ENCODE assay signal across 8 cellular contexts in genomic region chr22:39170825-39171622, GRCh38. TPM values are rescaled to one million over a fixed set of nuclear protein-coding genes. Genes with fewer than 3 reads are reported as not detected.
DNase-seq lines count a peak whose midpoint lies in the region; ATAC-seq and TF ChIP-seq lines count a peak whose summit lies in the region.

No MANE protein-coding gene starts in this region.

- no peaks in the 10 kb centered on the region for H3K9me3 Mint-ChIP-seq in activated naive CD4-positive, alpha-beta T cell treated with anti-CD3 and anti-CD28 coated beads, Interleukin-2, amount 10 ng/mL, durations not matched to agents 7 days and 5 days

- 26% methylated on average over 28 of the region's 28 CpGs for WGBS in prostate gland

- no peak overlapping the region for H3K27ac ChIP-seq in prostate gland
- no peak overlapping the region for H3K27ac ChIP-seq in upper lobe of right lung

- no peaks in the 10 kb centered on the region for H3K36me3 Mint-ChIP-seq in activated naive CD4-positive, alpha-beta T cell treated with anti-CD3 and anti-CD28 coated beads, Interleukin-2, amount 10 ng/mL, durations not matched to agents 7 days and 5 days

- H3K9me3 ChIP-seq in prostate gland (no peaks in the 10 kb centered on the region), upper lobe of right lung (no peaks in the 10 kb centered on the region)

- intact Hi-C loops in head of caudate nucleus (cut with DNase I) (loop anchor here (5.0 kb wide), 2 partner anchors 146 to 356 kb away; partner anchors contain the start of gene RPL3), prostate gland (cut with DNase I) (loop anchor here (1.0 kb wide), 1 partner anchor 140 kb away; no protein-coding TSS in a partner anchor), upper lobe of right lung (cut with DNase I) (loop anchor here (5.0 kb wide), 1 partner anchor 146 kb away; the partner anchor contains the start of gene RPL3)

- CTCF ChIA-PET in activated naive CD4-positive, alpha-beta T cell treated with anti-CD3 and anti-CD28 coated beads, Interleukin-2, amount 10 ng/mL, durations not matched to agents 7 days and 5 days (lab: Charles Lee) = interaction anchor here (0.6 to 7.7 kb wide), 25 partner anchors 9 to 358 kb away, joined by 3 to 134 read pairs (median 6); partner anchors contain the start of genes PDGFB and RPL3

- no peaks in the 10 kb centered on the region for H3K36me3 ChIP-seq in prostate gland
- H3K36me3 ChIP-seq in upper lobe of right lung = no peaks in the 10 kb centered on the region

- DNase-seq in AG08395 (ENCODE audit: low spot score) = peak; percentile 79
- DNase-seq in SKM-1 (lab: John Stamatoyannopoulos, UW; ENCODE audit: unreplicated experiment) = peak; percentile 46
- peak; percentile 88 for DNase-seq in activated naive CD4-positive, alpha-beta T cell treated with anti-CD3 and anti-CD28 coated beads, Interleukin-2, amount 10 ng/mL, durations not matched to agents 7 days and 5 days
- DNase-seq in head of caudate nucleus = peak; percentile 64 to 96 (median 89)
- peak; percentile 80 for DNase-seq in prostate gland (ENCODE audit: low spot score)
- DNase-seq in upper lobe of right lung = peak; percentile 92

- no peak for TF ChIP-seq POLR2A in prostate gland (IDR thresholded peaks at IDR 0.05)

- H3K4me3 Mint-ChIP-seq in activated naive CD4-positive, alpha-beta T cell treated with anti-CD3 and anti-CD28 coated beads, Interleukin-2, amount 10 ng/mL, durations not matched to agents 7 days and 5 days = peak overlapping the region; percentile 18

- TF ChIP-seq CTCF in LNCAP (IDR thresholded peaks at IDR 0.05) (peak; percentile 92), prostate gland (IDR thresholded peaks at IDR 0.05) (peak; percentile 92 to 99 (median 98)), upper lobe of right lung (IDR thresholded peaks at IDR 0.05) (peak; percentile 98)

- H3K27me3 ChIP-seq in prostate gland (replicated peaks; ENCODE audit: insufficient read depth) = no peaks in the 10 kb centered on the region
- H3K27me3 ChIP-seq in upper lobe of right lung = no peaks in the 10 kb centered on the region

- H3K4me1 ChIP-seq in prostate gland (replicated peaks) (peaks cover 23% of the 10 kb centered on the region), upper lobe of right lung (peaks cover 40% of the 10 kb centered on the region)

- peaks cover 44% of the 10 kb centered on the region for H3K4me1 Mint-ChIP-seq in activated naive CD4-positive, alpha-beta T cell treated with anti-CD3 and anti-CD28 coated beads, Interleukin-2, amount 10 ng/mL, durations not matched to agents 7 days and 5 days

- ATAC-seq in GM19023 (IDR thresholded peaks at IDR 0.05; ENCODE audit: unreplicated experiment) (peak; percentile 68), upper lobe of right lung (peak; percentile 91)

- H3K27me3 Mint-ChIP-seq in activated naive CD4-positive, alpha-beta T cell treated with anti-CD3 and anti-CD28 coated beads, Interleukin-2, amount 10 ng/mL, durations not matched to agents 7 days and 5 days = peaks cover 17% of the 10 kb centered on the region

- H3K4me3 ChIP-seq in prostate gland (no peak overlapping the region), upper lobe of right lung (no peak overlapping the region)

- peak overlapping the region; percentile 89 for H3K27ac Mint-ChIP-seq in activated naive CD4-positive, alpha-beta T cell treated with anti-CD3 and anti-CD28 coated beads, Interleukin-2, amount 10 ng/mL, durations not matched to agents 7 days and 5 days

RNA-seq across cellular contexts. Expression of gene CBX7, which starts 18.5 kb away (rescaled TPM):
- 100 to 1,000 TPM in 1 of 2 donors, 10 to 100 TPM in 1; 82.7 to 115 TPM for total RNA-seq in prostate gland
- total RNA-seq in upper lobe of right lung = 62.7 TPM
